7 cellular contexts compared by ENCODE assay signal in genomic region chr4:62327612-62328297, GRCh38.
"Had no signal": no experiment of that assay in that cellular context is flagged by ENCODE, and none has a peak within 500 bp of the region (broad histone marks: within the 10 kb centered on the region; RNA-seq: fewer than 3 reads in every experiment).

No MANE protein-coding gene starts in this region.

- H3K27ac ChIP-seq: HL-60, KMS-11 had no signal

- H3K4me3 ChIP-seq: K562 had no signal

- DNase-seq: IMR-90, KBM-7, KG1 had no signal

- H3K9ac ChIP-seq: KMS-11 had no signal

- H3K4me2 ChIP-seq: KMS-11 had no signal

- ATAC-seq: HepG2, K562 had no signal
